ENCODE assay signal across 9 cellular contexts in genomic region chr2:47654790-47655562, GRCh38.
A peak's percentile ranks its signal among the peaks of the same experiment; 100 is the strongest.
DNase-seq lines count a peak whose midpoint lies in the region; ATAC-seq and TF ChIP-seq lines count a peak whose summit lies in the region.
"Had no signal": no experiment of that assay in that cellular context is flagged by ENCODE, and none has a peak within 500 bp of the region (broad histone marks: within the 10 kb centered on the region; RNA-seq: fewer than 3 reads in every experiment).

No MANE protein-coding gene starts in this region.

- H3K79me1 ChIP-seq in mesendoderm (ENCODE audit: low read length), result no peaks in the 10 kb centered on the region

- H3K79me2 ChIP-seq in mesendoderm (ENCODE audit: control insufficient read depth, insufficient read depth, low read length), result no peaks in the 10 kb centered on the region

- no peaks in the 10 kb centered on the region for H3K9me3 ChIP-seq in gastroesophageal sphincter

- peaks cover 8% of the 10 kb centered on the region for H3K4me1 ChIP-seq in mesendoderm (ENCODE audit: control insufficient read depth, low read depth, low read length)
- no peaks in the 10 kb centered on the region for H3K4me1 ChIP-seq in gastroesophageal sphincter

- no peak overlapping the region for H4K8ac ChIP-seq in mesendoderm (ENCODE audit: low read depth, low read length)

- no peak overlapping the region for H2AK5ac ChIP-seq in mesendoderm (ENCODE audit: low read length)

- no peak overlapping the region for H2BK120ac ChIP-seq in mesendoderm (ENCODE audit: low read depth, low read length)

- TF ChIP-seq POLR2A in gastroesophageal sphincter (IDR thresholded peaks at IDR 0.05), result no peak

- H2BK5ac ChIP-seq in mesendoderm (ENCODE audit: low read length), result no peak overlapping the region

- peak overlapping the region; percentile 10 for H3K56ac ChIP-seq in mesendoderm (ENCODE audit: low read length)

- no peak overlapping the region for H3K27ac ChIP-seq in mesendoderm (ENCODE audit: low read depth, low read length)
- H3K27ac ChIP-seq in gastroesophageal sphincter, result no peak overlapping the region
- H3K27ac ChIP-seq: HL-60 had no signal

- H4K5ac ChIP-seq in mesendoderm (ENCODE audit: low read length), result no peak overlapping the region

- no CpG with 5 or more reads among the region's 15 CpGs for WGBS in mesendoderm (ENCODE audit: extremely low coverage, insufficient coverage, low lambda C conversion rate)
- 56 to 69% methylated on average over 5 to 12 of the region's 15 CpGs for WGBS in gastroesophageal sphincter (ENCODE audit: low coverage in 1 of 2), 2 donors

- H3K4me3 ChIP-seq in mesendoderm (ENCODE audit: low read length), result no peak overlapping the region
- H3K4me3 ChIP-seq in gastroesophageal sphincter, result no peak overlapping the region

- no peak overlapping the region for H3K18ac ChIP-seq in mesendoderm (ENCODE audit: low read length)

- H3K4me2 ChIP-seq in mesendoderm (ENCODE audit: low read length), result no peak overlapping the region

- H3K4ac ChIP-seq in mesendoderm (ENCODE audit: low read depth, low read length), result no peak overlapping the region

- H3K36me3 ChIP-seq in mesendoderm (ENCODE audit: control insufficient read depth, insufficient read depth, low read length) (no peaks in the 10 kb centered on the region), gastroesophageal sphincter (no peaks in the 10 kb centered on the region)

- ATAC-seq in GM18873 (IDR thresholded peaks at IDR 0.05; ENCODE audit: low FRiP score, unreplicated experiment), result peak; percentile 72
- ATAC-seq in HG02623 (IDR thresholded peaks at IDR 0.05; ENCODE audit: unreplicated experiment), result peak; percentile 69
- ATAC-seq in gastroesophageal sphincter, result no peak

- H3K9ac ChIP-seq in mesendoderm (ENCODE audit: low read length), result no peak overlapping the region

- H2BK15ac ChIP-seq in mesendoderm (replicated peaks; ENCODE audit: low read depth), result no peak overlapping the region

- TF ChIP-seq EP300 in gastroesophageal sphincter (IDR thresholded peaks at IDR 0.05), result no peak

- TF ChIP-seq CTCF in gastroesophageal sphincter (IDR thresholded peaks at IDR 0.05), result no peak

- DNase-seq in NCI-H187 (lab: John Stamatoyannopoulos, UW) (peak; percentile 90 to 94), mesendoderm (peak; percentile 69), occipital lobe (lab: John Stamatoyannopoulos, UW) (no peak), GM03348 (ENCODE audit: low spot score) (no peak), MV-4-11 (lab: John Stamatoyannopoulos, UW) (no peak)

- H3K27me3 ChIP-seq in mesendoderm (ENCODE audit: insufficient read depth, low read length, poor library complexity), result no peaks in the 10 kb centered on the region
- no peaks in the 10 kb centered on the region for H3K27me3 ChIP-seq in gastroesophageal sphincter

- no peak overlapping the region for H3K23ac ChIP-seq in mesendoderm (ENCODE audit: low read length)

Comparison
In these comparisons a context has a peak if more than half of its experiments do, and no peak if none do; other contexts are left out.
1. DNase-seq: peak in NCI-H187 (2 of 2) and mesendoderm (single experiment); none in occipital lobe (single experiment), GM03348 (single experiment) and MV-4-11 (single experiment).